Comparison of ENCODE assay signal across 8 cellular contexts in genomic region chr4:154597281-154597680, GRCh38. TPM values are rescaled to one million over a fixed set of nuclear protein-coding genes. Genes with fewer than 3 reads are reported as not detected.
"Had no signal": no experiment of that assay in that cellular context is flagged by ENCODE, and none has a peak within 500 bp of the region (broad histone marks: within the 10 kb centered on the region; RNA-seq: fewer than 3 reads in every experiment).

No MANE protein-coding gene starts in this region.

RNA-seq across cellular contexts. Expression of gene FGA, which starts 6.7 kb away (rescaled TPM):
- total RNA-seq: subcutaneous adipose tissue, temporal lobe, thoracic aorta, thyroid gland, transverse colon, urinary bladder, vagina had no signal

RNA-seq across cellular contexts. Expression of gene FGG, which starts 15.2 kb away (rescaled TPM):
- total RNA-seq: subcutaneous adipose tissue, temporal lobe, thoracic aorta, thyroid gland, tibial nerve, transverse colon, urinary bladder, vagina had no signal

RNA-seq across cellular contexts. Expression of gene FGB, which starts 34.5 kb away (rescaled TPM):
- total RNA-seq: subcutaneous adipose tissue, temporal lobe, thoracic aorta, tibial nerve, transverse colon, urinary bladder, vagina had no signal
